Comparison of ENCODE assay signal across 27 cellular contexts in the genomic region with DNA sequence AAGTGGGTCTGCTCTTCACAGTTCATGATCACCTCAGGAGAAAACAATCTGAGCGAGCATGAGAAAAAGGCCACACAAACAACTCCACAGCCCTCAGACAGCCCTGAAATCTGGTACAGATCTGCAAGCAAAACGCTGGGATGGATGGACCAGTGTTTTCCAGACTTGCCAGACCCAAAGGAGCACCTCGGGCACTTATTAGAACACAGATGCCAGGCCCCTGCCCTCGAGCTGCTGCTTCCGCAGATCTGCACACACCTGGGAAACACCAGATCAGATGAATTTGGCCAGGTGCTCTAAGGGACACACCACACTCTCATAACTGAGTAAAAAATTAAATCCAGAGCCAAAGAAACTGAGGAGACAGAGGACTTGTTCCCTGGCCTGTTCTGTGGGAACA.
"Had no signal": no experiment of that assay in that cellular context is flagged by ENCODE, and none has a peak within 500 bp of the region (broad histone marks: within the 10 kb centered on the region; RNA-seq: fewer than 3 reads in every experiment).

No MANE protein-coding gene starts in this region.

- H3K27ac Mint-ChIP-seq: activated B cell treated with CpG ODN at 0.5 μM for 24 hours; activated CD8-positive, alpha-beta T cell treated with anti-CD3 and anti-CD28 coated beads for 36 hours; activated naive CD8-positive, alpha-beta T cell; activated T-helper 17 cell treated with anti-CD3 and anti-CD28 coated beads, Interleukin-2, amount 50 U/mL, for 72 hours; dendritic cell treated with granulocyte-macrophage colony-stimulating factor and Interleukin-4, amounts not matched to agents 40 ng/mL and 50 ng/mL, for 4 days; endodermal cell; T-cell; T-helper 1 cell treated with Interleukin-12 subunit alpha and Interleukin-12 subunit beta and Interleukin-4 antibody, amounts not matched to agents 30 μg/mL and 1 μg/mL, for 36 hours had no signal

- H3K36me3 ChIP-seq: brain microvascular endothelial cell, gastrocnemius medialis, WERI-Rb-1 had no signal

- H3K27ac ChIP-seq: brain microvascular endothelial cell, coronary artery, gastrocnemius medialis, WERI-Rb-1 had no signal

- H3K9me3 Mint-ChIP-seq: activated B cell treated with CpG ODN at 0.5 μM for 24 hours; activated CD8-positive, alpha-beta T cell treated with anti-CD3 and anti-CD28 coated beads for 36 hours; activated T-cell treated with anti-CD3 and anti-CD28 coated beads, Interleukin-2, amount 50 U/mL, for 4 hours; activated T-helper 17 cell treated with anti-CD3 and anti-CD28 coated beads, Interleukin-2, amount 50 U/mL, for 72 hours; central memory CD8-positive, alpha-beta T cell; dendritic cell treated with granulocyte-macrophage colony-stimulating factor and Interleukin-4, amounts not matched to agents 40 ng/mL and 50 ng/mL, for 4 days; endodermal cell; T-helper 1 cell treated with Interleukin-12 subunit alpha and Interleukin-12 subunit beta and Interleukin-4 antibody, amounts not matched to agents 30 μg/mL and 1 μg/mL, for 36 hours had no signal

- H3K27me3 Mint-ChIP-seq: activated B cell treated with CpG ODN at 0.5 μM for 24 hours; activated CD8-positive, alpha-beta T cell treated with anti-CD3 and anti-CD28 coated beads for 36 hours; activated naive CD8-positive, alpha-beta T cell; activated T-helper 17 cell treated with anti-CD3 and anti-CD28 coated beads, Interleukin-2, amount 50 U/mL, for 72 hours; central memory CD8-positive, alpha-beta T cell; dendritic cell treated with granulocyte-macrophage colony-stimulating factor and Interleukin-4, amounts not matched to agents 40 ng/mL and 50 ng/mL, for 4 days; T-cell had no signal

- H3K4me3 ChIP-seq: coronary artery, gastrocnemius medialis had no signal

- H3K4me3 Mint-ChIP-seq: activated B cell treated with CpG ODN at 0.5 μM for 24 hours; activated CD8-positive, alpha-beta T cell treated with anti-CD3 and anti-CD28 coated beads for 36 hours; activated naive CD8-positive, alpha-beta T cell; activated T-cell treated with anti-CD3 and anti-CD28 coated beads, Interleukin-2, amount 50 U/mL, for 4 hours; activated T-helper 17 cell treated with anti-CD3 and anti-CD28 coated beads, Interleukin-2, amount 50 U/mL, for 72 hours; central memory CD8-positive, alpha-beta T cell; dendritic cell treated with granulocyte-macrophage colony-stimulating factor and Interleukin-4, amounts not matched to agents 40 ng/mL and 50 ng/mL, for 4 days; endodermal cell; T-cell; T-helper 1 cell treated with Interleukin-12 subunit alpha and Interleukin-12 subunit beta and Interleukin-4 antibody, amounts not matched to agents 30 μg/mL and 1 μg/mL, for 36 hours had no signal

- H3K4me1 ChIP-seq: gastrocnemius medialis had no signal

- H3K36me3 Mint-ChIP-seq: activated naive CD8-positive, alpha-beta T cell; T-cell had no signal

- H3K4me1 Mint-ChIP-seq: activated B cell treated with CpG ODN at 0.5 μM for 24 hours; activated T-helper 17 cell treated with anti-CD3 and anti-CD28 coated beads, Interleukin-2, amount 50 U/mL, for 72 hours; central memory CD8-positive, alpha-beta T cell; T-cell had no signal

- H3K9me3 ChIP-seq: gastrocnemius medialis had no signal

- H3K27me3 ChIP-seq: brain microvascular endothelial cell, dorsolateral prefrontal cortex, gastrocnemius medialis had no signal

- DNase-seq: activated B cell treated with CpG ODN at 0.5 μM for 24 hours; activated CD4-positive, alpha-beta T cell treated with anti-CD3 and anti-CD28 coated beads for 48 hours; activated CD4-positive, alpha-beta T cell treated with anti-CD3 and anti-CD28 coated beads, Interleukin-2, amount 50 U/mL, for 1 hour; activated CD4-positive, alpha-beta T cell treated with anti-CD3 and anti-CD28 coated beads, Interleukin-2, amount 50 U/mL, for 48 hours; activated CD8-positive, alpha-beta memory T cell treated with anti-CD3 and anti-CD28 coated beads for 24 hours; activated CD8-positive, alpha-beta T cell treated with anti-CD3 and anti-CD28 coated beads for 36 hours; activated effector memory CD4-positive, alpha-beta T cell treated with Interleukin-2 at 50 U/mL for 16 hours; activated gamma-delta T cell treated with Interleukin-2 at 50 U/mL for 16 hours; activated naive CD4-positive, alpha-beta T cell treated with anti-CD3 and anti-CD28 coated beads, Interleukin-2, amount 50 U/mL, for 16 hours; activated naive CD4-positive, alpha-beta T cell treated with Interleukin-2 at 50 U/mL for 16 hours; activated T-cell treated with anti-CD3 and anti-CD28 coated beads, Interleukin-2, amount 50 U/mL, for 4 hours; amniotic stem cell; brain microvascular endothelial cell; effector memory CD4-positive, alpha-beta T cell; endodermal cell; gastrocnemius medialis; SW 1271; T-cell; T1000; WERI-Rb-1 had no signal
